ENCODE assay signal across 15 cellular contexts in genomic region chr12:23757541-23757962, GRCh38.
A peak's percentile ranks its signal among the peaks of the same experiment; 100 is the strongest.
DNase-seq lines count a peak whose midpoint lies in the region; ATAC-seq and TF ChIP-seq lines count a peak whose summit lies in the region.
"Had no signal": no experiment of that assay in that cellular context is flagged by ENCODE, and none has a peak within 500 bp of the region (broad histone marks: within the 10 kb centered on the region; RNA-seq: fewer than 3 reads in every experiment).

No MANE protein-coding gene starts in this region.

- H3K27ac ChIP-seq in cardiac muscle cell (peak overlapping the region; percentile 63), right cardiac atrium (ENCODE audit: low read length) (no peak overlapping the region)
- H3K27ac ChIP-seq: parathyroid adenoma, thyroid gland had no signal

- H3K9me3 ChIP-seq in cardiac muscle cell (ENCODE audit: low read depth) (no peaks in the 10 kb centered on the region), right cardiac atrium (ENCODE audit: control insufficient read depth, low read length) (no peaks in the 10 kb centered on the region)
- H3K9me3 ChIP-seq: thyroid gland had no signal

- peak overlapping the region; percentile 34 for H3K4me3 Mint-ChIP-seq in WTC11
- H3K4me3 Mint-ChIP-seq in T-helper 2 cell treated with Interferon-gamma antibody and Interleukin-4, amounts not matched to agents 5 μg/mL and 100 μg/mL, for 36 hours = no peak overlapping the region

- intact Hi-C loops in right cardiac atrium (cut with DNase I) = no loop called here

- no peaks in the 10 kb centered on the region for H3K36me3 Mint-ChIP-seq in WTC11
- no peaks in the 10 kb centered on the region for H3K36me3 Mint-ChIP-seq in activated naive CD4-positive, alpha-beta T cell treated with anti-CD3 and anti-CD28 coated beads, Interleukin-2, amount 50 U/mL, for 72 hours
- H3K36me3 Mint-ChIP-seq in T-helper 2 cell treated with Interferon-gamma antibody and Interleukin-4, amounts not matched to agents 5 μg/mL and 100 μg/mL, for 36 hours (ENCODE audit: low read depth) = no peaks in the 10 kb centered on the region

- CTCF ChIA-PET in WTC11 (lab: Charles Lee) = no interaction called here

- WGBS in right cardiac atrium = 27% methylated on average over 1 of the region's 1 CpG

- no peak for ATAC-seq in right cardiac atrium
- peak; percentile 66 for ATAC-seq in WTC11
- ATAC-seq in activated naive CD4-positive, alpha-beta T cell treated with anti-CD3 and anti-CD28 coated beads, Interleukin-2, amount 50 U/mL, for 72 hours = no peak
- ATAC-seq in HG02981 (IDR thresholded peaks at IDR 0.05; ENCODE audit: unreplicated experiment) = no peak
- no peak for ATAC-seq in GM21786 (IDR thresholded peaks at IDR 0.05; ENCODE audit: unreplicated experiment)
- ATAC-seq: esophagus mucosa, PC-3 had no signal

- POLR2A ChIA-PET in WTC11 (lab: Charles Lee) = interaction anchor here (0.5 to 0.6 kb wide), 2 partner anchors 15 to 536 kb away, joined by 4 read pairs; no protein-coding TSS in a partner anchor

- H3K27me3 ChIP-seq in cardiac muscle cell (no peaks in the 10 kb centered on the region), right cardiac atrium (ENCODE audit: control insufficient read depth, insufficient read depth) (no peaks in the 10 kb centered on the region)
- H3K27me3 ChIP-seq: thyroid gland had no signal

- peak overlapping the region; percentile 92 for H3K27ac Mint-ChIP-seq in WTC11
- H3K27ac Mint-ChIP-seq in activated naive CD4-positive, alpha-beta T cell treated with anti-CD3 and anti-CD28 coated beads, Interleukin-2, amount 50 U/mL, for 72 hours = no peak overlapping the region
- H3K27ac Mint-ChIP-seq in T-helper 2 cell treated with Interferon-gamma antibody and Interleukin-4, amounts not matched to agents 5 μg/mL and 100 μg/mL, for 36 hours = no peak overlapping the region

- peaks cover 68% of the 10 kb centered on the region for H3K4me1 Mint-ChIP-seq in WTC11
- H3K4me1 Mint-ChIP-seq in T-helper 2 cell treated with Interferon-gamma antibody and Interleukin-4, amounts not matched to agents 5 μg/mL and 100 μg/mL, for 36 hours (ENCODE audit: low read depth) = no peaks in the 10 kb centered on the region

- H3K4me3 ChIP-seq in cardiac muscle cell = no peak overlapping the region
- no peak overlapping the region for H3K4me3 ChIP-seq in right cardiac atrium (ENCODE audit: low read length)
- H3K4me3 ChIP-seq: thyroid gland had no signal

- no peaks in the 10 kb centered on the region for H3K36me3 ChIP-seq in cardiac muscle cell
- H3K36me3 ChIP-seq: thyroid gland had no signal

- no peaks in the 10 kb centered on the region for H3K9me3 Mint-ChIP-seq in WTC11
- peaks cover 4 to 6% of the 10 kb centered on the region in 2 donors for H3K9me3 Mint-ChIP-seq in activated naive CD4-positive, alpha-beta T cell treated with anti-CD3 and anti-CD28 coated beads, Interleukin-2, amount 50 U/mL, for 72 hours
- no peaks in the 10 kb centered on the region for H3K9me3 Mint-ChIP-seq in T-helper 2 cell treated with Interferon-gamma antibody and Interleukin-4, amounts not matched to agents 5 μg/mL and 100 μg/mL, for 36 hours

- TF ChIP-seq CTCF in cardiac muscle cell (IDR thresholded peaks at IDR 0.05; ENCODE audit: low read depth, low read length) = no peak
- no peak for TF ChIP-seq CTCF in WTC11 (IDR thresholded peaks at IDR 0.05)

- H3K4me1 ChIP-seq in cardiac muscle cell (ENCODE audit: low read depth) = peaks cover 20% of the 10 kb centered on the region
- peaks cover 2% of the 10 kb centered on the region for H3K4me1 ChIP-seq in right cardiac atrium (ENCODE audit: control insufficient read depth, insufficient read depth, low read length)
- H3K4me1 ChIP-seq: parathyroid adenoma had no signal

- no peaks in the 10 kb centered on the region for H3K27me3 Mint-ChIP-seq in WTC11 (ENCODE audit: low read depth)
- no peaks in the 10 kb centered on the region for H3K27me3 Mint-ChIP-seq in T-helper 2 cell treated with Interferon-gamma antibody and Interleukin-4, amounts not matched to agents 5 μg/mL and 100 μg/mL, for 36 hours (ENCODE audit: low read depth)

- DNase-seq in cardiac muscle cell (ENCODE audit: low read depth in 1 of 2, low spot score in 1 of 2) (peak in 1 of 2 donors; percentile 3), right cardiac atrium (no peak), WTC11 (ENCODE audit: low spot score) (no peak), left kidney (ENCODE audit: low read depth, low spot score) (peak; percentile 12)
- no peak for DNase-seq in activated naive CD4-positive, alpha-beta T cell treated with anti-CD3 and anti-CD28 coated beads, Interleukin-2, amount 50 U/mL, for 72 hours (ENCODE audit: low spot score in 2 of 2)
- no peak for DNase-seq in T-helper 2 cell treated with Interferon-gamma antibody and Interleukin-4, amounts not matched to agents 5 μg/mL and 100 μg/mL, for 36 hours (ENCODE audit: low spot score)
- DNase-seq: activated CD8-positive, alpha-beta memory T cell treated with anti-CD3 and anti-CD28 coated beads, Interleukin-2, amount 50 U/mL, for 48 hours; DMS 273 treated with DMSO at 0.1 percent for 48 hours; NCI-H187 treated with DMSO at 0.1 percent for 48 hours; PC-3; thyroid gland had no signal

TF ChIP-seq in WTC11, 78 proteins besides CTCF, POLR2A, EP300 and RAD21:
- peak; percentile 50; the same call in 1 of the 2 replicates for TF ChIP-seq TEAD1 (CRISPR knock-in tag; IDR thresholded peaks at IDR 0.05)
- peak; percentile 63; the same call in 1 of the 2 replicates for TF ChIP-seq ZMAT4 (CRISPR knock-in tag; IDR thresholded peaks at IDR 0.05)
- no peak for TF ChIP-seq MYBL2 (CRISPR knock-in tag; IDR thresholded peaks at IDR 0.05)
TF ChIP-seq in WTC11: peak in this region for 2.
